In the genomic region with DNA sequence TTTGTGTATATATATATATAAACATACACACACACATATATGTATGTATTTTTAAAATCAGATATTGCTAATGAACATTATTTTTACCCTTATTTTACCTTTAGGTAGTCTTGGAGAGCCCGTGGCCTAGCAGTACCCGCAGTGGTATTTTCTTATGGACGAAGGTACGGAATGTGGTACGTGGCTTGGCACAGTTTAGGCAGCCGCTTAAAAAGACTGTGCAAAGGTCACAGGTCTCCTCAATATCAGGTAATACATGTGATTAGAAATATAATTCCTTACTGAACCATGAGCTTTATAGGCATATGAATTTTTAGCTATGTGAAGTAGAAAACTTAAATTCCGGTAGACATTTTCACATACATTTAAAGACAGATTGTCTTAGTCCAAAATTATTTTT, we compare ENCODE assay signal across 7 cellular contexts.
"Had no signal": no experiment of that assay in that cellular context is flagged by ENCODE, and none has a peak within 500 bp of the region (broad histone marks: within the 10 kb centered on the region; RNA-seq: fewer than 3 reads in every experiment).

No MANE protein-coding gene starts in this region.

- H3K27me3 Mint-ChIP-seq: IgD-negative memory B cell had no signal

- H3K4me3 ChIP-seq: K562 had no signal

- H3K4me3 Mint-ChIP-seq: IgD-negative memory B cell had no signal

- H3K27ac Mint-ChIP-seq: IgD-negative memory B cell had no signal

- H3K9me3 Mint-ChIP-seq: IgD-negative memory B cell had no signal

- ATAC-seq: HepG2, K562 had no signal

- H3K27ac ChIP-seq: HL-60 had no signal

- DNase-seq: IMR-90, KBM-7 had no signal

- FAIRE-seq: HepG2, HTR-8/SVneo, K562 had no signal
